ENCODE assay signal across 2 cellular contexts in the genomic region with DNA sequence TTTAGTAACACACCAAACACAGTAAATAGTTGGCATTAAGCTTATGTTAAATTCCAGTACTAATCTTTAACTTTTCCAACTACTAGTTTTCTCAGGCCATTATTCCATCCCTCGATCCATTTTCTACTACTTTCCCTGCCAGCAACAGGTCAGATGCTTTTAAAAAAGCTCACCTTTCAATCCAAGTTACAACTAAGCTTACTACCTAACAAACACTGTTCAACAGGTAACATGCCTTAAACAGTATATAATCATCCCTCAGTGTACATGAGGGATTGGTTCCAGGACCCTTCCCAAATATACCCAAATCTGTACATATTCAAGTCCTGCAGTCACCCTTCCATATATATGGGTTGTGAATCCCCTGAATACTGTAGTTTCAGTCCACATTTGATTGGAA.
A peak's percentile ranks its signal among the peaks of the same experiment; 100 is the strongest.
TF ChIP-seq lines count a peak whose summit lies in the region.

No MANE protein-coding gene starts in this region.

TF ChIP-seq in IMR-90, 13 proteins besides CTCF, POLR2A, EP300 and RAD21:
- TF ChIP-seq NFE2L2 (IDR thresholded peaks at IDR 0.05; ENCODE audit: low read depth, low read length), result no peak
- no peak for TF ChIP-seq CHD1 (IDR thresholded peaks at IDR 0.05; ENCODE audit: low read depth, low read length)
- no peak for TF ChIP-seq MAFK (IDR thresholded peaks at IDR 0.05; ENCODE audit: low read depth, low read length)
- no peak for TF ChIP-seq CEBPB (IDR thresholded peaks at IDR 0.05; ENCODE audit: low read depth, low read length)
- TF ChIP-seq BHLHE40 (IDR thresholded peaks at IDR 0.05; ENCODE audit: low read depth, low read length), result no peak
- no peak for TF ChIP-seq RCOR1 (IDR thresholded peaks at IDR 0.05; ENCODE audit: insufficient replicate concordance, low read length)
- TF ChIP-seq FOS (IDR thresholded peaks at IDR 0.05; ENCODE audit: low read depth, low read length), result no peak
- TF ChIP-seq RFX5 (IDR thresholded peaks at IDR 0.05; ENCODE audit: low read depth, low read length), result no peak
- no peak for TF ChIP-seq SMC3 (IDR thresholded peaks at IDR 0.05; ENCODE audit: low read depth, low read length)
- TF ChIP-seq MXI1 (IDR thresholded peaks at IDR 0.05; ENCODE audit: borderline replicate concordance, low read depth, low read length), result no peak
- no peak for TF ChIP-seq MAZ (IDR thresholded peaks at IDR 0.05; ENCODE audit: borderline replicate concordance, low read depth, low read length)
- TF ChIP-seq, protein P1, sequence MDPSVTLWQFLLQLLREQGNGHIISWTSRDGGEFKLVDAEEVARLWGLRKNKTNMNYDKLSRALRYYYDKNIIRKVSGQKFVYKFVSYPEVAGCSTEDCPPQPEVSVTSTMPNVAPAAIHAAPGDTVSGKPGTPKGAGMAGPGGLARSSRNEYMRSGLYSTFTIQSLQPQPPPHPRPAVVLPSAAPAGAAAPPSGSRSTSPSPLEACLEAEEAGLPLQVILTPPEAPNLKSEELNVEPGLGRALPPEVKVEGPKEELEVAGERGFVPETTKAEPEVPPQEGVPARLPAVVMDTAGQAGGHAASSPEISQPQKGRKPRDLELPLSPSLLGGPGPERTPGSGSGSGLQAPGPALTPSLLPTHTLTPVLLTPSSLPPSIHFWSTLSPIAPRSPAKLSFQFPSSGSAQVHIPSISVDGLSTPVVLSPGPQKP (IDR thresholded peaks at IDR 0.05; ENCODE audit: borderline replicate concordance, low read depth, low read length), result no peak
- TF ChIP-seq, protein P2, sequence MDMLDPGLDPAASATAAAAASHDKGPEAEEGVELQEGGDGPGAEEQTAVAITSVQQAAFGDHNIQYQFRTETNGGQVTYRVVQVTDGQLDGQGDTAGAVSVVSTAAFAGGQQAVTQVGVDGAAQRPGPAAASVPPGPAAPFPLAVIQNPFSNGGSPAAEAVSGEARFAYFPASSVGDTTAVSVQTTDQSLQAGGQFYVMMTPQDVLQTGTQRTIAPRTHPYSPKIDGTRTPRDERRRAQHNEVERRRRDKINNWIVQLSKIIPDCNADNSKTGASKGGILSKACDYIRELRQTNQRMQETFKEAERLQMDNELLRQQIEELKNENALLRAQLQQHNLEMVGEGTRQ (IDR thresholded peaks at IDR 0.05; ENCODE audit: low read depth, low read length), result no peak

TF ChIP-seq in GM12878, 131 proteins besides CTCF, POLR2A, EP300 and RAD21:
- no peak for TF ChIP-seq IKZF2 (IDR thresholded peaks at IDR 0.05)
- no peak for TF ChIP-seq RBBP5 (conservative IDR thresholded peaks at IDR 0.05)
- 0 out of 2 replicates have a peak, but pooled peaks have one; percentile 17 for TF ChIP-seq POLR2AphosphoS2 (IDR thresholded peaks at IDR 0.05; ENCODE audit: low read depth, low read length)
